Comparison of ENCODE assay signal across 28 cellular contexts in the genomic region with DNA sequence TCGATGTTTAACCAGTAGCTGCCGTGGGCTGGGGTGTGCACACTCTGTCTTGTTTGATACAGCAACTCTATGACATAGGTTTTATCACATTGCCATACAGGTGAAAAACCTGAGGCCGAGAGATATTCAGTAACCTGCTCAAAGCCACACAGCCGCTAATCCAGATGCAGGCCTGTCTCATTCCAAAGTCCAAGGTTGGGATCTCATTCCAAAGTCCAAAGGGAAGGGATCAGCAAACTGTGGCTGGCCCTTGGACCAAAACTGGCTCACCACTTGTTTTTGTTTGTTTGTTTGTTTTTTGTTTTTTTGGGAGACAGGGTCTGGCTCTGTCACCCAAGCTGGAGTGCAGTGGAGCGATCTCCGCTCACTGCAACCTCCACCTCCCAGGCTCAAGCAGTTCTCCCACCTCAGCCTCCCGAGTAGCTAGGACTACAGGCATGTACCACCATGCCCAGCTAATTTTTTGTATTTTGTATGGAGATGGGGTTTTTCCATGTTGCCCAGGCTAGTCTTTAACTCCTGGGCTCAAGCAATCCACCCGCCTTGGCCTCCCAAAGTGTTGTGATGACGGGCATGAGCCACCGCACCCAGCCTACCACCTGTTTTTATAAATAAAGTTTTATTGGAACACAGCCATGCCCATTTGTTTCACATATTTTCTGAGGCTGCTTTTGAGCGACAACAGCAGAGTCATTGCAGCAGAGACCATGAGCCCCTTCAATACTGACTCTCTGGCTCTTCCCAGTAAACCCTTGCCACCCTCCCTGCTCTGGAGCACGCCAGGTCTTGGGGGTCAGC.
"Had no signal": no experiment of that assay in that cellular context is flagged by ENCODE, and none has a peak within 500 bp of the region (broad histone marks: within the 10 kb centered on the region; RNA-seq: fewer than 3 reads in every experiment).

No MANE protein-coding gene starts in this region.

- H3K27ac Mint-ChIP-seq: activated CD4-positive, alpha-beta memory T cell treated with anti-CD3 and anti-CD28 coated beads, Interleukin-2, amount 10 ng/mL, durations not matched to agents 7 days and 5 days; activated CD4-positive, alpha-beta T cell treated with anti-CD3 and anti-CD28 coated beads, Interleukin-2, amount 10 ng/mL, durations not matched to agents 7 days and 5 days; activated naive CD4-positive, alpha-beta T cell treated with anti-CD3 and anti-CD28 coated beads for 36 hours; activated naive CD4-positive, alpha-beta T cell treated with anti-CD3 and anti-CD28 coated beads, Interleukin-2, amount 50 U/mL, for 24 hours; activated naive CD8-positive, alpha-beta T cell treated with anti-CD3 and anti-CD28 coated beads for 36 hours; activated naive CD8-positive, alpha-beta T cell treated with anti-CD3 and anti-CD28 coated beads, Interleukin-2, amount 50 U/mL, for 24 hours; activated T-helper 1 cell treated with anti-CD3 and anti-CD28 coated beads, Interleukin-12 subunit alpha, Interleukin-12 subunit beta, Interleukin-2, Interleukin-4 antibody, amounts not matched to agents 30 ng/mL and 10 ng/mL and 1 ng/mL, durations not matched to agents 14 hours and 24 hours and 36 hours; activated T-helper 2 cell treated with anti-CD3 and anti-CD28 coated beads, Interferon-gamma antibody, Interleukin-2, Interleukin-4, amounts not matched to agents 10 μg/mL and 5 μg/mL and 100 μg/mL, durations not matched to agents 14 hours and 24 hours and 36 hours had no signal

- ATAC-seq: activated naive CD8-positive, alpha-beta T cell treated with anti-CD3 and anti-CD28 coated beads, Interleukin-2, amount 50 U/mL, for 24 hours; body of pancreas had no signal

- H3K4me1 ChIP-seq: body of pancreas, colonic mucosa had no signal

- H3K36me3 Mint-ChIP-seq: activated naive CD4-positive, alpha-beta T cell treated with anti-CD3 and anti-CD28 coated beads, Interleukin-2, amount 50 U/mL, for 24 hours; activated naive CD8-positive, alpha-beta T cell treated with anti-CD3 and anti-CD28 coated beads for 36 hours had no signal

- H3K9me3 Mint-ChIP-seq: activated CD4-positive, alpha-beta memory T cell treated with anti-CD3 and anti-CD28 coated beads, Interleukin-2, amount 10 ng/mL, durations not matched to agents 7 days and 5 days; activated CD4-positive, alpha-beta T cell treated with anti-CD3 and anti-CD28 coated beads, Interleukin-2, amount 10 ng/mL, durations not matched to agents 7 days and 5 days; activated naive CD4-positive, alpha-beta T cell treated with anti-CD3 and anti-CD28 coated beads for 36 hours; activated naive CD4-positive, alpha-beta T cell treated with anti-CD3 and anti-CD28 coated beads, Interleukin-2, amount 50 U/mL, for 24 hours; activated naive CD8-positive, alpha-beta T cell treated with anti-CD3 and anti-CD28 coated beads for 36 hours; activated naive CD8-positive, alpha-beta T cell treated with anti-CD3 and anti-CD28 coated beads, Interleukin-2, amount 50 U/mL, for 24 hours; activated T-helper 1 cell treated with anti-CD3 and anti-CD28 coated beads, Interleukin-12 subunit alpha, Interleukin-12 subunit beta, Interleukin-2, Interleukin-4 antibody, amounts not matched to agents 30 ng/mL and 10 ng/mL and 1 ng/mL, durations not matched to agents 14 hours and 24 hours and 36 hours; activated T-helper 2 cell treated with anti-CD3 and anti-CD28 coated beads, Interferon-gamma antibody, Interleukin-2, Interleukin-4, amounts not matched to agents 10 μg/mL and 5 μg/mL and 100 μg/mL, durations not matched to agents 14 hours and 24 hours and 36 hours had no signal

- H3K27me3 Mint-ChIP-seq: activated CD4-positive, alpha-beta memory T cell treated with anti-CD3 and anti-CD28 coated beads, Interleukin-2, amount 10 ng/mL, durations not matched to agents 7 days and 5 days; activated CD4-positive, alpha-beta T cell treated with anti-CD3 and anti-CD28 coated beads, Interleukin-2, amount 10 ng/mL, durations not matched to agents 7 days and 5 days; activated naive CD4-positive, alpha-beta T cell treated with anti-CD3 and anti-CD28 coated beads, Interleukin-2, amount 50 U/mL, for 24 hours; activated naive CD8-positive, alpha-beta T cell treated with anti-CD3 and anti-CD28 coated beads for 36 hours; activated naive CD8-positive, alpha-beta T cell treated with anti-CD3 and anti-CD28 coated beads, Interleukin-2, amount 50 U/mL, for 24 hours had no signal

- H3K27ac ChIP-seq: adrenal gland, body of pancreas, colonic mucosa, epithelial cell of prostate had no signal

- H3K9me3 ChIP-seq: adrenal gland, body of pancreas, colonic mucosa had no signal

- H3K4me1 Mint-ChIP-seq: activated CD4-positive, alpha-beta memory T cell treated with anti-CD3 and anti-CD28 coated beads, Interleukin-2, amount 10 ng/mL, durations not matched to agents 7 days and 5 days; activated CD4-positive, alpha-beta T cell treated with anti-CD3 and anti-CD28 coated beads, Interleukin-2, amount 10 ng/mL, durations not matched to agents 7 days and 5 days; activated naive CD4-positive, alpha-beta T cell treated with anti-CD3 and anti-CD28 coated beads, Interleukin-2, amount 50 U/mL, for 24 hours; activated naive CD8-positive, alpha-beta T cell treated with anti-CD3 and anti-CD28 coated beads for 36 hours; activated naive CD8-positive, alpha-beta T cell treated with anti-CD3 and anti-CD28 coated beads, Interleukin-2, amount 50 U/mL, for 24 hours had no signal

- FAIRE-seq: endometrium, endothelial cell of umbilical vein, frontal cortex had no signal

- H3K4me3 ChIP-seq: adrenal gland, body of pancreas, colonic mucosa had no signal

- H3K36me3 ChIP-seq: adrenal gland, colonic mucosa had no signal

- H3K4me3 Mint-ChIP-seq: activated CD4-positive, alpha-beta memory T cell treated with anti-CD3 and anti-CD28 coated beads, Interleukin-2, amount 10 ng/mL, durations not matched to agents 7 days and 5 days; activated CD4-positive, alpha-beta T cell treated with anti-CD3 and anti-CD28 coated beads, Interleukin-2, amount 10 ng/mL, durations not matched to agents 7 days and 5 days; activated naive CD4-positive, alpha-beta T cell treated with anti-CD3 and anti-CD28 coated beads for 36 hours; activated naive CD4-positive, alpha-beta T cell treated with anti-CD3 and anti-CD28 coated beads, Interleukin-2, amount 50 U/mL, for 24 hours; activated naive CD8-positive, alpha-beta T cell treated with anti-CD3 and anti-CD28 coated beads for 36 hours; activated naive CD8-positive, alpha-beta T cell treated with anti-CD3 and anti-CD28 coated beads, Interleukin-2, amount 50 U/mL, for 24 hours; activated T-helper 1 cell treated with anti-CD3 and anti-CD28 coated beads, Interleukin-12 subunit alpha, Interleukin-12 subunit beta, Interleukin-2, Interleukin-4 antibody, amounts not matched to agents 30 ng/mL and 10 ng/mL and 1 ng/mL, durations not matched to agents 14 hours and 24 hours and 36 hours had no signal

- H3K27me3 ChIP-seq: adrenal gland, body of pancreas, colonic mucosa had no signal

- DNase-seq: activated CD4-positive, alpha-beta memory T cell treated with anti-CD3 and anti-CD28 coated beads, Interleukin-2, amount 10 ng/mL, durations not matched to agents 7 days and 5 days; activated CD4-positive, alpha-beta T cell treated with anti-CD3 and anti-CD28 coated beads for 4 hours; activated CD4-positive, alpha-beta T cell treated with anti-CD3 and anti-CD28 coated beads, Interleukin-2, amount 10 ng/mL, durations not matched to agents 7 days and 5 days; activated CD4-positive, alpha-beta T cell treated with anti-CD3 and anti-CD28 coated beads, Interleukin-2, amount 50 U/mL, for 4 hours; activated CD4-positive, CD25-positive, alpha-beta regulatory T cell; activated CD4-positive, CD25-positive, alpha-beta regulatory T cell treated with anti-CD3 and anti-CD28 coated beads, Interleukin-2, amount 50 U/mL, for 72 hours; activated effector memory CD4-positive, alpha-beta T cell treated with anti-CD3 and anti-CD28 coated beads, Interleukin-2, amount 50 U/mL, for 16 hours; activated naive CD4-positive, alpha-beta T cell treated with anti-CD3 and anti-CD28 coated beads for 36 hours; activated naive CD8-positive, alpha-beta T cell treated with anti-CD3 and anti-CD28 coated beads for 36 hours; activated naive CD8-positive, alpha-beta T cell treated with anti-CD3 and anti-CD28 coated beads, Interleukin-2, amount 50 U/mL, for 24 hours; activated T-cell treated with anti-CD3 and anti-CD28 coated beads, Interleukin-2, amount 50 U/mL, for 1 hour; activated T-cell treated with anti-CD3 and anti-CD28 coated beads, Interleukin-2, amount 50 U/mL, for 48 hours; adrenal gland; amygdala; aorta; body of pancreas; caudate nucleus; colonic mucosa; effector CD8-positive, alpha-beta T cell; foreskin fibroblast; T-helper 2 cell had no signal
